8 cellular contexts compared by ENCODE assay signal in the genomic region with DNA sequence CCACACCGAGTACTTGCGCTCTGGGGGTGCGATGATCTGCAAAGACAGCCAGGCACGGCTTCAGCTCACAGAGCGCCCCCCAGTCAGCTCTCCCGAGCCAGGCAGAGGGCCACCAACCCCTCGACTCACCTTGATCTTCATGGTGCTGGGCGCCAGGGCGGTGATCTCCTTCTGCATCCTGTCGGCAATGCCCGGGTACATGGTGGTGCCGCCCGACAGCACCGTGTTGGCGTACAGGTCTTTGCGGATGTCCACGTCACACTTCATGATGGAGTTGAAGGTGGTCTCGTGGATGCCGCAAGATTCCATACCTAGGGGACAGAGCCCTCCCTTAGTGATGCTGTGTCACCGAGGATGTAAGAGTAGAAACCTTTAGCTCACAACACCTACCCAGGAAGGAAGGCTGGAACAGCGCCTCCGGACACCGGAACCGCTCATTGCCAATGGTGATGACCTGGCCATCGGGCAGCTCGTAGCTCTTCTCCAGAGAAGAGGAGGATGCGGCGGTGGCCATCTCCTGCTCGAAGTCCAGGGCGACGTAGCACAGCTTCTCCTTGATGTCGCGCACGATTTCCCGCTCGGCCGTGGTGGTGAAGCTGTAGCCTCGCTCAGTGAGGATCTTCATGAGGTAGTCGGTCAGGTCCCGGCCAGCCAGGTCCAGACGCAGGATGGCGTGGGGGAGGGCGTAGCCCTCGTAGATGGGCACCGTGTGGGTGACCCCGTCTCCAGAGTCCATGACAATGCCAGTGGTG. TPM values are rescaled to one million over a fixed set of nuclear protein-coding genes. Genes with fewer than 3 reads are reported as not detected.
DNase-seq lines count a peak whose midpoint lies in the region; ATAC-seq and TF ChIP-seq lines count a peak whose summit lies in the region.

No MANE protein-coding gene starts in this region.

- no peaks in the 10 kb centered on the region for H3K4me1 ChIP-seq in iPS-18a (ENCODE audit: control insufficient read depth, low read depth, low read length)

- H3K4me3 Mint-ChIP-seq in activated naive CD8-positive, alpha-beta T cell treated with anti-CD3 and anti-CD28 coated beads, Interleukin-2, amount 50 U/mL, for 24 hours: peak overlapping the region; percentile 98

- no peaks in the 10 kb centered on the region for H3K9me3 ChIP-seq in iPS-18a (ENCODE audit: control insufficient read depth, low read depth, low read length)

- no peaks in the 10 kb centered on the region for H3K9me3 Mint-ChIP-seq in activated naive CD8-positive, alpha-beta T cell treated with anti-CD3 and anti-CD28 coated beads, Interleukin-2, amount 50 U/mL, for 24 hours

- H3K36me3 ChIP-seq in iPS-18a (ENCODE audit: control insufficient read depth, low read depth, low read length): peaks cover 29% of the 10 kb centered on the region

- H3K4me3 ChIP-seq in AG09309 (ENCODE audit: control insufficient read depth, low read depth, low read length): peak overlapping the region; percentile 63
- H3K4me3 ChIP-seq in Jurkat, Clone E6-1 (ENCODE audit: low read length): peak overlapping the region; percentile 89
- peak overlapping the region; percentile 95 for H3K4me3 ChIP-seq in iPS-18a (ENCODE audit: low read length)

- peaks cover 38% of the 10 kb centered on the region for H3K36me3 Mint-ChIP-seq in activated naive CD8-positive, alpha-beta T cell treated with anti-CD3 and anti-CD28 coated beads, Interleukin-2, amount 50 U/mL, for 24 hours (ENCODE audit: low read depth)

- H3K27ac Mint-ChIP-seq in activated naive CD8-positive, alpha-beta T cell treated with anti-CD3 and anti-CD28 coated beads, Interleukin-2, amount 50 U/mL, for 24 hours: peak overlapping the region; percentile 96

- peaks cover 34% of the 10 kb centered on the region for H3K4me1 Mint-ChIP-seq in activated naive CD8-positive, alpha-beta T cell treated with anti-CD3 and anti-CD28 coated beads, Interleukin-2, amount 50 U/mL, for 24 hours

- no peaks in the 10 kb centered on the region for H3K27me3 Mint-ChIP-seq in activated naive CD8-positive, alpha-beta T cell treated with anti-CD3 and anti-CD28 coated beads, Interleukin-2, amount 50 U/mL, for 24 hours

- TF ChIP-seq CTCF in AG09309 (IDR thresholded peaks at IDR 0.05; ENCODE audit: control insufficient read depth, insufficient read depth, low read depth, low read length, missing control alignments): no peak

- no peak overlapping the region for H3K27ac ChIP-seq in iPS-18a (ENCODE audit: low read length)

- H3K27me3 ChIP-seq in iPS-18a (ENCODE audit: control insufficient read depth, insufficient read depth, low read length): no peaks in the 10 kb centered on the region

- peak overlapping the region; percentile 94 for H3K9ac ChIP-seq in iPS-18a (ENCODE audit: low read length)

- DNase-seq in AG09309 (ENCODE audit: low read depth): no peak
- no peak for DNase-seq in Jurkat, Clone E6-1 (ENCODE audit: low read depth, low spot score)
- DNase-seq in activated naive CD8-positive, alpha-beta T cell treated with anti-CD3 and anti-CD28 coated beads, Interleukin-2, amount 50 U/mL, for 24 hours: no peak
- peak; percentile 44 for DNase-seq in stimulated activated CD4-positive, alpha-beta T cell treated with anti-CD3 and anti-CD28 coated beads, Interleukin-1b, Interleukin-23, amount 100 ng/mL, for 48 hours
- DNase-seq in NCI-H748 treated with DMSO at 0.1 percent for 48 hours (lab: John Stamatoyannopoulos, UW): no peak

- no peak for ATAC-seq in activated naive CD8-positive, alpha-beta T cell treated with anti-CD3 and anti-CD28 coated beads, Interleukin-2, amount 50 U/mL, for 24 hours
- ATAC-seq in GM18909 (IDR thresholded peaks at IDR 0.05; ENCODE audit: poor library complexity, unreplicated experiment) (no peak), GM18502 (IDR thresholded peaks at IDR 0.05; ENCODE audit: poor library complexity, unreplicated experiment) (no peak)

RNA-seq across cellular contexts. Expression of gene ACTG1, which starts 1.6 kb away (rescaled TPM):
- polyA plus RNA-seq in Jurkat, Clone E6-1 (2012; ENCODE audit: insufficient read depth, insufficient read length): 2,303 TPM

RNA-seq across cellular contexts. Expression of gene FSCN2, which starts 17.2 kb away (rescaled TPM):
- not detected for polyA plus RNA-seq in Jurkat, Clone E6-1 (2012; ENCODE audit: insufficient read depth, insufficient read length)

RNA-seq across cellular contexts. Expression of gene FAAP100, which starts 41.2 kb away (rescaled TPM):
- 26.1 TPM for polyA plus RNA-seq in Jurkat, Clone E6-1 (2012; ENCODE audit: insufficient read depth, insufficient read length)
